8 cellular contexts compared by ENCODE assay signal in genomic region chr6:33390767-33391277, GRCh38. TPM values are rescaled to one million over a fixed set of nuclear protein-coding genes. Genes with fewer than 3 reads are reported as not detected.
A peak's percentile ranks its signal among the peaks of the same experiment; 100 is the strongest.
DNase-seq lines count a peak whose midpoint lies in the region; ATAC-seq and TF ChIP-seq lines count a peak whose summit lies in the region.

No MANE protein-coding gene starts in this region.

- H3K27me3 ChIP-seq in BJ (ENCODE audit: control insufficient read depth, insufficient read depth, low read length) (no peaks in the 10 kb centered on the region), IMR-90 (ENCODE audit: control insufficient read depth, insufficient read depth, low read length) (no peaks in the 10 kb centered on the region)

- peaks cover 0 to 3% of the 10 kb centered on the region in 2 experiments; a peak in 1 of 4 replicates for H3K79me1 ChIP-seq in IMR-90 (ENCODE audit: low read depth in 1 of 2, low read length in 2 of 2)

- peak overlapping the region; percentile 22 for H2AK9ac ChIP-seq in IMR-90 (replicated peaks; ENCODE audit: low read depth, low read length, poor library complexity)

- H2AFZ ChIP-seq in IMR-90 (replicated peaks; ENCODE audit: low read length, poor library complexity): peak overlapping the region; percentile 92

- peak overlapping the region; percentile 14; the same call in 1 of the 2 replicates for H3K9ac ChIP-seq in IMR-90 (ENCODE audit: low read depth, low read length)

- H3K4ac ChIP-seq in IMR-90 (ENCODE audit: low read depth, low read length): peak overlapping the region; percentile 64

- H4K8ac ChIP-seq in IMR-90 (ENCODE audit: low read depth in 2 of 2, low read length in 2 of 2): peak overlapping the region; percentile 92 to 97

- no peaks in the 10 kb centered on the region for H3K4me1 ChIP-seq in IMR-90 (ENCODE audit: control insufficient read depth, insufficient read depth, low read length)

- intact Hi-C loops in IMR-90 (cut with micrococcal nuclease) (loop anchor here (1.0 to 2.0 kb wide), 3 partner anchors 19 to 34 kb away; partner anchors contain the start of gene CUTA), lower leg skin (cut with DNase I; ENCODE audit: low total_unique reads) (no loop called here)

- H2BK120ac ChIP-seq in IMR-90 (ENCODE audit: low read depth, low read length): peak overlapping the region; percentile 35; the same call in 1 of the 2 replicates

- peak overlapping the region; percentile 65; the same call in 2 of the 3 replicates for H2BK15ac ChIP-seq in IMR-90 (ENCODE audit: low read depth, low read length)

- POLR2A ChIA-PET in BJ (lab: Charles Lee) (no interaction called here), IMR-90 (lab: Charles Lee; ENCODE audit: unreplicated experiment) (no interaction called here)
- POLR2A ChIA-PET in naive thymus-derived CD8-positive, alpha-beta T cell (lab: Charles Lee): interaction anchor here (0.6 to 2.6 kb wide), 14 partner anchors 20 to 202 kb away, joined by 3 to 18 read pairs (median 6); partner anchors contain the start of genes CUTA, PFDN6, PHF1 and RPS18

- H3K56ac ChIP-seq in IMR-90 (ENCODE audit: extremely low read depth, insufficient read depth, low read length): peak overlapping the region; percentile 69

- DNase-seq in BJ (ENCODE audit: low read depth): no peak
- no peak for DNase-seq in IMR-90
- DNase-seq in central memory CD8-positive, alpha-beta T cell (ENCODE audit: low spot score in 2 of 2): no peak
- no peak for DNase-seq in naive thymus-derived CD8-positive, alpha-beta T cell
- no peak for DNase-seq in NCI-H82 (lab: John Stamatoyannopoulos, UW)
- no peak for DNase-seq in lower leg skin (ENCODE audit: low spot score in 2 of 2)
- DNase-seq in DMS53 (lab: John Stamatoyannopoulos, UW): no peak

- peaks cover 7% of the 10 kb centered on the region; the same call in 1 of the 2 replicates for H3K9me1 ChIP-seq in IMR-90 (ENCODE audit: insufficient read depth, low read length)

- peak overlapping the region; percentile 28 for H3K4me2 ChIP-seq in IMR-90 (ENCODE audit: low read depth, low read length)

- H3K14ac ChIP-seq in IMR-90 (replicated peaks; ENCODE audit: low read depth, low read length): peak overlapping the region; percentile 24; the same call in 1 of the 2 replicates

- H2AK5ac ChIP-seq in IMR-90 (ENCODE audit: low read depth, low read length): peak overlapping the region; percentile 48; the same call in 1 of the 2 replicates

- peak overlapping the region; percentile 47 for H2BK5ac ChIP-seq in IMR-90 (ENCODE audit: low read depth, low read length, poor library complexity, severe bottlenecking)

- TF ChIP-seq RAD21 in IMR-90 (IDR thresholded peaks at IDR 0.05; ENCODE audit: low read length): no peak

- peaks cover 8% of the 10 kb centered on the region for H3K36me3 Mint-ChIP-seq in central memory CD8-positive, alpha-beta T cell (ENCODE audit: insufficient read depth)
- H3K36me3 Mint-ChIP-seq in naive thymus-derived CD8-positive, alpha-beta T cell: no peaks in the 10 kb centered on the region

- WGBS in IMR-90 (ENCODE audit: extremely low coverage in 2 of 2, insufficient read length in 1 of 2), 2 experiments: 33% methylated on average over 1 of the region's 9 CpGs; no CpG with 5 or more reads in 1 of the 2 experiments
- WGBS in lower leg skin, 2 donors: 74 to 78% methylated on average over 9 of the region's 9 CpGs

- H2BK20ac ChIP-seq in IMR-90 (ENCODE audit: low read depth, low read length): peak overlapping the region; percentile 16; the same call in 1 of the 2 replicates

- no TSS peak for BruUV-seq in IMR-90 (replicated peaks; lab: Mats Ljungman, UMichigan)

- H3K4me1 Mint-ChIP-seq in central memory CD8-positive, alpha-beta T cell: peaks cover 23% of the 10 kb centered on the region
- H3K4me1 Mint-ChIP-seq in naive thymus-derived CD8-positive, alpha-beta T cell: peaks cover 9 to 27% (median 23%) of the 10 kb centered on the region in 4 donors

- no peak for ATAC-seq in IMR-90 (ENCODE audit: low read depth)
- ATAC-seq in central memory CD8-positive, alpha-beta T cell (replicated peaks; ENCODE audit: extremely low read depth, poor library complexity, severe bottlenecking): peak; percentile 3
- peak in 1 of 2 donors; percentile 6 for ATAC-seq in naive thymus-derived CD8-positive, alpha-beta T cell
- no peak for ATAC-seq in HG03139 (IDR thresholded peaks at IDR 0.05; ENCODE audit: unreplicated experiment)

- no peak overlapping the region for H3K23ac ChIP-seq in IMR-90 (ENCODE audit: low read depth, low read length)

- no peaks in the 10 kb centered on the region for H3K9me3 Mint-ChIP-seq in central memory CD8-positive, alpha-beta T cell
- H3K9me3 Mint-ChIP-seq in naive thymus-derived CD8-positive, alpha-beta T cell: no peaks in the 10 kb centered on the region

- in situ Hi-C loops in IMR-90 (cut with MboI; ENCODE audit: low sequenced_read_pairs): no loop called here

- H3K36me3 ChIP-seq in BJ (ENCODE audit: control insufficient read depth, insufficient read depth, low read length) (no peaks in the 10 kb centered on the region), IMR-90 (ENCODE audit: control insufficient read depth, insufficient read depth, low read length) (no peaks in the 10 kb centered on the region)

- peak overlapping the region; percentile 3; the same call in 1 of the 2 replicates for H3K18ac ChIP-seq in IMR-90 (ENCODE audit: low read depth, low read length)

- TF ChIP-seq CTCF in BJ (IDR thresholded peaks at IDR 0.05; ENCODE audit: insufficient read depth, low read depth, low read length) (no peak), IMR-90 (conservative IDR thresholded peaks at IDR 0.05; ENCODE audit: low read depth, low read length) (no peak), lower leg skin (IDR thresholded peaks at IDR 0.05) (no peak)

- peak overlapping the region; percentile 83 for H3K27ac Mint-ChIP-seq in central memory CD8-positive, alpha-beta T cell (ENCODE audit: low read depth)
- peak overlapping the region; percentile 90 to 98 (median 98) for H3K27ac Mint-ChIP-seq in naive thymus-derived CD8-positive, alpha-beta T cell

- no peaks in the 10 kb centered on the region for H3K27me3 Mint-ChIP-seq in central memory CD8-positive, alpha-beta T cell
- H3K27me3 Mint-ChIP-seq in naive thymus-derived CD8-positive, alpha-beta T cell: no peaks in the 10 kb centered on the region

- H4K91ac ChIP-seq in IMR-90 (ENCODE audit: insufficient read depth, low read depth, low read length): peak overlapping the region; percentile 67

- H3K27ac ChIP-seq in IMR-90 (ENCODE audit: insufficient read depth, low read length): peak overlapping the region; percentile 32

- peak overlapping the region; percentile 56 for H4K5ac ChIP-seq in IMR-90 (ENCODE audit: low read depth, low read length)

- CTCF ChIA-PET in BJ (lab: Yijun Ruan, JAX) (interaction anchor here (0.6 to 2.3 kb wide), 12 partner anchors 12 to 297 kb away, joined by 3 to 19 read pairs (median 3); no protein-coding TSS in a partner anchor), IMR-90 (lab: Yijun Ruan, JAX) (interaction anchor here (0.7 to 1.3 kb wide), 5 partner anchors 10 to 55 kb away, joined by 3 to 7 read pairs (median 3); no protein-coding TSS in a partner anchor)

- no peaks in the 10 kb centered on the region for H3K9me3 ChIP-seq in IMR-90 (ENCODE audit: control insufficient read depth, insufficient read depth, low read length)

- H3K4me3 ChIP-seq in BJ (ENCODE audit: low read depth, low read length): peak overlapping the region; percentile 15; the same call in 1 of the 2 replicates
- H3K4me3 ChIP-seq in IMR-90 (ENCODE audit: insufficient read depth, low read depth, low read length): peak overlapping the region; percentile 1; the same call in 1 of the 2 replicates
- H3K4me3 ChIP-seq in lower leg skin (ENCODE audit: low read depth, poor library complexity, severe bottlenecking): no peak overlapping the region

- peak overlapping the region; percentile 77 for H3K4me3 Mint-ChIP-seq in central memory CD8-positive, alpha-beta T cell
- peak overlapping the region; percentile 72 to 90 (median 86) for H3K4me3 Mint-ChIP-seq in naive thymus-derived CD8-positive, alpha-beta T cell

- H4K20me1 ChIP-seq in IMR-90 (ENCODE audit: insufficient read depth, low read length): no peaks in the 10 kb centered on the region

- dilution Hi-C loops in IMR-90 (cut with HindIII; ENCODE audit: low sequenced_read_pairs, unreplicated experiment): no loop called here

- no peak for TF ChIP-seq POLR2A in IMR-90 (IDR thresholded peaks at IDR 0.05; ENCODE audit: low read depth, low read length)
- no peak for TF ChIP-seq POLR2A in lower leg skin (IDR thresholded peaks at IDR 0.05)

RNA-seq across cellular contexts. Expression of gene KIFC1, which starts 0.8 kb away (rescaled TPM):
- polyA plus RNA-seq in BJ (2011; rRNA removed): 24.2 and 32.4 TPM in 2 replicates
- 20.8 and 29.6 TPM in 2 replicates for polyA minus RNA-seq in BJ (2011; rRNA and poly(A)+ RNA removed)
- 33.9 and 35.3 TPM in 2 replicates for total RNA-seq in IMR-90 (2012; rRNA removed)
- 40.6 and 41.9 TPM in 2 replicates for polyA plus RNA-seq in IMR-90 (2012; rRNA removed)
- polyA plus RNA-seq in IMR-90 (2012; cell fraction: cytosol; rRNA removed): 20.3 and 20.6 TPM in 2 replicates
- polyA plus RNA-seq in IMR-90 (2012; cell fraction: nucleus; rRNA removed; ENCODE audit: low replicate concordance): 33.6 and 50.3 TPM in 2 replicates
- total RNA-seq in naive thymus-derived CD8-positive, alpha-beta T cell: 1 to 10 TPM in 1 of 2 experiments, under 1 TPM in 1; 0.60 to 1.2 TPM
- under 1 TPM in 2 of 3 donors, not detected in 1; 0.26 to 0.46 TPM for polyA plus RNA-seq in naive thymus-derived CD8-positive, alpha-beta T cell
- total RNA-seq in lower leg skin: 10 to 100 TPM in 1 of 4 donors, 1 to 10 TPM in 3; 4.1 to 14.6 (median 9.3) TPM

RNA-seq across cellular contexts. Expression of gene PHF1, which starts 20.0 kb away (rescaled TPM):
- polyA plus RNA-seq in BJ (2011; rRNA removed) (37.8 and 54.6 TPM in 2 replicates), IMR-90 (2012; rRNA removed) (47.2 and 50.8 TPM in 2 replicates)
- polyA minus RNA-seq in BJ (2011; rRNA and poly(A)+ RNA removed): 24.4 and 25.0 TPM in 2 replicates
- total RNA-seq in IMR-90 (2012; rRNA removed) (9.0 and 12.2 TPM in 2 replicates), lower leg skin (10 to 100 TPM; 40.9 to 73.0 (median 64.8) TPM)
- 36.6 and 48.3 TPM in 2 replicates for polyA plus RNA-seq in IMR-90 (2012; cell fraction: cytosol; rRNA removed)
- 270 and 345 TPM in 2 replicates for polyA plus RNA-seq in IMR-90 (2012; cell fraction: nucleus; rRNA removed; ENCODE audit: low replicate concordance)
- 100 to 1,000 TPM; 213 to 223 TPM for total RNA-seq in naive thymus-derived CD8-positive, alpha-beta T cell
- polyA plus RNA-seq in naive thymus-derived CD8-positive, alpha-beta T cell: 10 to 100 TPM; 44.3 to 71.4 (median 45.3) TPM

RNA-seq across cellular contexts. Expression of gene CUTA, which starts 27.1 kb away (rescaled TPM):
- polyA plus RNA-seq in BJ (2011; rRNA removed) (347 and 369 TPM in 2 replicates), IMR-90 (2012; rRNA removed) (427 and 483 TPM in 2 replicates)
- 109 and 127 TPM in 2 replicates for polyA minus RNA-seq in BJ (2011; rRNA and poly(A)+ RNA removed)
- total RNA-seq in IMR-90 (2012; rRNA removed) (122 and 136 TPM in 2 replicates), lower leg skin (100 to 1,000 TPM in 3 of 4 donors, 10 to 100 TPM in 1; 96.5 to 162 (median 153) TPM)
- polyA plus RNA-seq in IMR-90 (2012; cell fraction: cytosol; rRNA removed): 545 and 1,404 TPM in 2 replicates
- polyA plus RNA-seq in IMR-90 (2012; cell fraction: nucleus; rRNA removed; ENCODE audit: low replicate concordance): 266 and 336 TPM in 2 replicates
- 100 to 1,000 TPM; 198 to 201 TPM for total RNA-seq in naive thymus-derived CD8-positive, alpha-beta T cell
- polyA plus RNA-seq in naive thymus-derived CD8-positive, alpha-beta T cell: 100 to 1,000 TPM; 338 to 441 (median 385) TPM

RNA-seq across cellular contexts. Expression of gene SYNGAP1, which starts 29.0 kb away (rescaled TPM):
- polyA plus RNA-seq in BJ (2011; rRNA removed): 4.2 and 5.7 TPM in 2 replicates
- 5.6 and 6.5 TPM in 2 replicates for polyA minus RNA-seq in BJ (2011; rRNA and poly(A)+ RNA removed)
- 1.4 TPM in 2 replicates for total RNA-seq in IMR-90 (2012; rRNA removed)
- polyA plus RNA-seq in IMR-90 (2012; rRNA removed): 15.3 and 17.0 TPM in 2 replicates
- polyA plus RNA-seq in IMR-90 (2012; cell fraction: cytosol; rRNA removed): 5.6 and 6.5 TPM in 2 replicates
- 70.0 and 83.5 TPM in 2 replicates for polyA plus RNA-seq in IMR-90 (2012; cell fraction: nucleus; rRNA removed; ENCODE audit: low replicate concordance)
- 10 to 100 TPM; 57.0 to 66.6 TPM for total RNA-seq in naive thymus-derived CD8-positive, alpha-beta T cell
- 1 to 10 TPM in 2 of 3 donors, under 1 TPM in 1; 0.38 to 1.9 (median 1.4) TPM for polyA plus RNA-seq in naive thymus-derived CD8-positive, alpha-beta T cell
- total RNA-seq in lower leg skin: 10 to 100 TPM in 2 of 4 donors, 1 to 10 TPM in 2; 7.5 to 21.1 (median 9.4) TPM
